1 cellular context compared by ENCODE assay signal in genomic region chr5:102869230-102869629, GRCh38.
TF ChIP-seq lines count a peak whose summit lies in the region.

No MANE protein-coding gene starts in this region.

TF ChIP-seq in SK-N-SH, 30 proteins besides CTCF, POLR2A, EP300 and RAD21 (continued from another document):
- TF ChIP-seq POLR2AphosphoS5 (IDR thresholded peaks at IDR 0.05; ENCODE audit: low read depth, low read length) = no peak
- TF ChIP-seq ZBTB33 (IDR thresholded peaks at IDR 0.05; ENCODE audit: borderline replicate concordance, low read depth) = no peak
